In the genomic region with DNA sequence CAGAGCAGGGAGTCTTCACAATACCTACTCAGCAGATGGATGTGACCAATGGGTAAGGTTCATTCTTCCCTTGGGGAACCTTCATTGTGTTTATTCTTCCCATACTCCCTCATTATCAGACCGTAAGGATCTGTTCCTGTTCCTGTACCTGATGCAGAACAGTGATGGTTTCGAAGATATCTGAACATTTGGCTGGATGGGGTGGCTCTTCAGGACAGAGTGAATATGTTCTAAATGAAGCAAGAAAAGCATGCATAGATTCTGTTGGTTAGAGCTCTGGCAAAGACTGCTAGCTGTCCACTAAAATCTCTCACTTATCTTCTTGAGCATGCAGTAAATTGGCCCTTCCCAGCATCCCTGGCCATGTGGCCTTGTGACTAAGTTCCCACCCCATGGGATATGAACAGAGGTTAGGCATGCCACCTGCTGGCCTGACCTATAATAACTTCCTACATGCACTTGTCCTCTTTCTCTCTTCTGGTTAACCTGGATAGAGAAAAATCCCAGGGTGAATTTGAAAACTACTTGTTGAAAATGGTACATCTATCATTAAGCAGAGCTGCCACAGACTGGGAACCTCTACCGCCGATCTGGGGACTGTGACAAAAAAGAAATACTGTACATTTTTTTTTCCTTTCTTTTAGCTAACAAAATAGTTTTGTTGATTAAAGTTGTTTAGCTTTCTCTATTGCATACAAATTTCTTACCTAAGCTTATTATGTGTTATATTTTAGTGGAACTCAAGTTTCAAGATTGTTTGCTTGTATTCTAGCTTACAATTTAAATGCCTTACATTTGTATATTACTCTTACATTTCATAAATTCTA, we compare ENCODE assay signal across 8 cellular contexts.
DNase-seq lines count a peak whose midpoint lies in the region; ATAC-seq and TF ChIP-seq lines count a peak whose summit lies in the region.

No MANE protein-coding gene starts in this region.

- H3K9me3 Mint-ChIP-seq in CD4-positive, alpha-beta memory T cell = no peaks in the 10 kb centered on the region
- no peaks in the 10 kb centered on the region for H3K9me3 Mint-ChIP-seq in natural killer cell

- ATAC-seq in HG03196 (IDR thresholded peaks at IDR 0.05; ENCODE audit: unreplicated experiment) (peak; percentile 82), natural killer cell (peak; percentile 68 to 78 (median 72))

- WGBS in esophagus muscularis mucosa = 61% methylated on average over 4 of the region's 4 CpGs
- WGBS in testis, 2 donors = 58% methylated on average over 4 of the region's 4 CpGs

- H3K9me3 ChIP-seq in CD4-positive, alpha-beta memory T cell (ENCODE audit: control insufficient read depth in 1 of 2, low read length in 2 of 2) = no peaks in the 10 kb centered on the region
- no peaks in the 10 kb centered on the region for H3K9me3 ChIP-seq in esophagus muscularis mucosa
- no peaks in the 10 kb centered on the region for H3K9me3 ChIP-seq in testis

- peaks cover 0 to 5% of the 10 kb centered on the region in 2 donors for H3K27me3 Mint-ChIP-seq in CD4-positive, alpha-beta memory T cell
- H3K27me3 Mint-ChIP-seq in natural killer cell (ENCODE audit: low read depth in 2 of 2) = peaks cover 0 to 6% of the 10 kb centered on the region in 2 donors

- TF ChIP-seq CTCF in esophagus muscularis mucosa (IDR thresholded peaks at IDR 0.05) (peak; percentile 51 to 65 (median 51)), natural killer cell (IDR thresholded peaks at IDR 0.05) (peak; percentile 67), testis (IDR thresholded peaks at IDR 0.05) (peak; percentile 65 to 72 (median 66))

- no peaks in the 10 kb centered on the region for H3K36me3 Mint-ChIP-seq in CD4-positive, alpha-beta memory T cell
- H3K36me3 Mint-ChIP-seq in natural killer cell = no peaks in the 10 kb centered on the region

- no peak overlapping the region for H3K4me3 ChIP-seq in CD4-positive, alpha-beta memory T cell (ENCODE audit: low read length in 2 of 2)
- H3K4me3 ChIP-seq in esophagus muscularis mucosa (no peak overlapping the region), testis (no peak overlapping the region)

- TF ChIP-seq POLR2A in esophagus muscularis mucosa (IDR thresholded peaks at IDR 0.05; ENCODE audit: low read depth) (no peak), testis (IDR thresholded peaks at IDR 0.05) (no peak)

- peak; percentile 23 to 38 (median 35) for DNase-seq in CD4-positive, alpha-beta memory T cell
- DNase-seq in GM19238 (ENCODE audit: insufficient read length, low spot score) = peak; percentile 1
- DNase-seq in NCI-H69 (lab: John Stamatoyannopoulos, UW) = peak; percentile 82
- peak in 2 of 3 experiments; percentile 2 to 3 for DNase-seq in activated CD8-positive, alpha-beta memory T cell treated with anti-CD3 and anti-CD28 coated beads for 48 hours (ENCODE audit: low read depth in 2 of 3, low spot score in 2 of 3)
- no peak for DNase-seq in esophagus muscularis mucosa (ENCODE audit: extremely low spot score)
- peak; percentile 18 for DNase-seq in natural killer cell
- DNase-seq in testis = peak; percentile 80

- intact Hi-C loops in CD4-positive, alpha-beta memory T cell (cut with micrococcal nuclease) = loop anchor here (1.0 to 5.0 kb wide), 6 partner anchors 543 to 1637 kb away; no protein-coding TSS in a partner anchor
- intact Hi-C loops in esophagus muscularis mucosa (cut with DNase I) = loop anchor here (10.0 kb wide), 1 partner anchor 1636 kb away; no protein-coding TSS in a partner anchor
- intact Hi-C loops in natural killer cell (cut with micrococcal nuclease) = loop anchor here (1.0 kb wide), 2 partner anchors 561 to 1637 kb away; no protein-coding TSS in a partner anchor
- intact Hi-C loops in testis (cut with DNase I; ENCODE audit: low total_unique reads) = no loop called here

- H3K27ac Mint-ChIP-seq in CD4-positive, alpha-beta memory T cell = peak overlapping the region in 1 of 7 donors; percentile 6
- no peak overlapping the region for H3K27ac Mint-ChIP-seq in natural killer cell

- H3K4me1 ChIP-seq in CD4-positive, alpha-beta memory T cell (ENCODE audit: insufficient read depth, low read length) = no peaks in the 10 kb centered on the region
- H3K4me1 ChIP-seq in esophagus muscularis mucosa = no peaks in the 10 kb centered on the region
- no peaks in the 10 kb centered on the region for H3K4me1 ChIP-seq in testis

- H3K4me3 Mint-ChIP-seq in CD4-positive, alpha-beta memory T cell = no peak overlapping the region
- H3K4me3 Mint-ChIP-seq in natural killer cell = no peak overlapping the region

- no peaks in the 10 kb centered on the region for H3K27me3 ChIP-seq in CD4-positive, alpha-beta memory T cell (ENCODE audit: insufficient read depth, low read length)
- H3K27me3 ChIP-seq in esophagus muscularis mucosa (no peaks in the 10 kb centered on the region), testis (no peaks in the 10 kb centered on the region)

- TF ChIP-seq EP300 in esophagus muscularis mucosa (IDR thresholded peaks at IDR 0.05) = no peak

- H3K36me3 ChIP-seq in CD4-positive, alpha-beta memory T cell (ENCODE audit: insufficient read depth, low read length) = no peaks in the 10 kb centered on the region
- no peaks in the 10 kb centered on the region for H3K36me3 ChIP-seq in esophagus muscularis mucosa
- H3K36me3 ChIP-seq in testis (ENCODE audit: low read depth, missing control alignments) = no peaks in the 10 kb centered on the region

- no peak overlapping the region for H3K27ac ChIP-seq in CD4-positive, alpha-beta memory T cell (ENCODE audit: low read depth, low read length)
- H3K27ac ChIP-seq in esophagus muscularis mucosa (replicated peaks in 1 of 4) (no peak overlapping the region), testis (no peak overlapping the region)

- H3K4me1 Mint-ChIP-seq in CD4-positive, alpha-beta memory T cell = peaks cover 0 to 1% (median 0%) of the 10 kb centered on the region in 4 donors
- H3K4me1 Mint-ChIP-seq in natural killer cell = no peaks in the 10 kb centered on the region

- CTCF ChIA-PET in CD4-positive, alpha-beta memory T cell (lab: Charles Lee; ENCODE audit: partially characterized antibody) = interaction anchor here (0.6 to 3.5 kb wide), 32 partner anchors 7 to 1637 kb away, joined by 3 to 66 read pairs (median 4); no protein-coding TSS in a partner anchor

- POLR2A ChIA-PET in CD4-positive, alpha-beta memory T cell (lab: Charles Lee; ENCODE audit: partially characterized antibody) = interaction anchor here (1.0 kb wide), 1 partner anchor 1637 kb away, joined by 3 read pairs; no protein-coding TSS in a partner anchor
